In the genomic region with DNA sequence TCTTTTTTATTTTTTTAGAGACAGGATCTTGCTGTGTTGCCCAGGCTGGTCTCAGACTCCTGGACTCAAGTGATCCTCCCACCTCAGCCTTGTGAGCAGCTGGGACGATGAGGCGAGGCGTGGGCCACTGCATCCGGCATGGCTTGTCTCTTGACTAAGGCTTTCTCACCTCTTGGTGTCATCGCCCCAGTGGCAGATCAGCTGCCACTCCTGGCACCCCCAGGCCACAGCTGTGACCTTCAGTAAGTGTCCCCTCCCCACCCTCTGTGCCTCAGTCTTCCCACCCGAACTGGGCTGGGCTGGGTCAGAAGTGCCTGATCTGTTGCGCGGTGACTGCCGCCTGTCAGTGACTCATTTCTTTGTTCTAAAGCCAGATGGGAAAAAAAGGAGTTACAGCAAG, we compare ENCODE assay signal across 23 cellular contexts. TPM values are rescaled to one million over a fixed set of nuclear protein-coding genes. Genes with fewer than 3 reads are reported as not detected.
DNase-seq lines count a peak whose midpoint lies in the region; ATAC-seq and TF ChIP-seq lines count a peak whose summit lies in the region.
"Had no signal": no experiment of that assay in that cellular context is flagged by ENCODE, and none has a peak within 500 bp of the region (broad histone marks: within the 10 kb centered on the region; RNA-seq: fewer than 3 reads in every experiment).

No MANE protein-coding gene starts in this region.

- peak overlapping the region; percentile 8 for H3K4me3 Mint-ChIP-seq in natural killer cell treated with Interleukin-12 subunit alpha and Interleukin-12 subunit beta and Interleukin-15 and Interleukin-18, amount 100 ng/mL, for 72 hours
- no peak overlapping the region for H3K4me3 Mint-ChIP-seq in activated T-helper 2 cell treated with anti-CD3 and anti-CD28 coated beads, Interferon-gamma antibody, Interleukin-2, Interleukin-4, amounts not matched to agents 10 μg/mL and 5 μg/mL and 100 μg/mL, durations not matched to agents 14 hours and 24 hours and 36 hours (ENCODE audit: low read depth)
- H3K4me3 Mint-ChIP-seq: activated naive CD8-positive, alpha-beta T cell had no signal

- peak; percentile 41 for DNase-seq in AG08395 (ENCODE audit: low spot score)
- DNase-seq in dermis blood vessel endothelial cell, result peak; percentile 34
- DNase-seq in natural killer cell treated with Interleukin-12 subunit alpha and Interleukin-12 subunit beta and Interleukin-15 and Interleukin-18, amount 100 ng/mL, for 72 hours (ENCODE audit: low spot score), result peak; percentile 76
- DNase-seq in activated T-helper 2 cell treated with anti-CD3 and anti-CD28 coated beads, Interferon-gamma antibody, Interleukin-2, Interleukin-4, amounts not matched to agents 10 μg/mL and 5 μg/mL and 100 μg/mL, durations not matched to agents 14 hours and 24 hours and 36 hours (ENCODE audit: low spot score), result no peak
- no peak for DNase-seq in H7
- DNase-seq: activated CD4-positive, alpha-beta T cell treated with anti-CD3 and anti-CD28 coated beads, Interleukin-2, amount 50 U/mL, for 4 hours; activated T-cell treated with anti-CD3 and anti-CD28 coated beads, Interleukin-2, amount 50 U/mL, for 48 hours; heart right ventricle; KG1; kidney; naive thymus-derived CD8-positive, alpha-beta T cell; NCI-H1092; NCI-H524; stimulated activated CD4-positive, alpha-beta T cell treated with anti-CD3 and anti-CD28 coated beads, Interleukin-12 subunit alpha, Interleukin-12 subunit beta, amount 100 ng/mL, for 4 hours; T-helper 1 cell; thyroid gland had no signal

- H3K4me3 ChIP-seq in HEK293 (ENCODE audit: low read depth, low read length) (no peak overlapping the region), H7 (ENCODE audit: insufficient read depth, low read depth, low read length) (no peak overlapping the region)
- H3K4me3 ChIP-seq: heart right ventricle, thyroid gland had no signal

- no peaks in the 10 kb centered on the region for H3K36me3 ChIP-seq in HEK293 (ENCODE audit: control insufficient read depth in 2 of 2, insufficient read depth in 1 of 2, low read length in 2 of 2)
- H3K36me3 ChIP-seq in H7 (replicated peaks; ENCODE audit: control insufficient read depth, insufficient read depth, low read length), result no peaks in the 10 kb centered on the region
- H3K36me3 ChIP-seq: thyroid gland had no signal

- TF ChIP-seq CTCF in HEK293 (tag by site-specific recombination; IDR thresholded peaks at IDR 0.05), result no peak

- no peaks in the 10 kb centered on the region for H3K36me3 Mint-ChIP-seq in natural killer cell treated with Interleukin-12 subunit alpha and Interleukin-12 subunit beta and Interleukin-15 and Interleukin-18, amount 100 ng/mL, for 72 hours
- H3K36me3 Mint-ChIP-seq in activated T-helper 2 cell treated with anti-CD3 and anti-CD28 coated beads, Interferon-gamma antibody, Interleukin-2, Interleukin-4, amounts not matched to agents 10 μg/mL and 5 μg/mL and 100 μg/mL, durations not matched to agents 14 hours and 24 hours and 36 hours (ENCODE audit: low read depth), result no peaks in the 10 kb centered on the region
- H3K36me3 Mint-ChIP-seq: activated naive CD8-positive, alpha-beta T cell had no signal

- intact Hi-C loops in activated T-helper 2 cell treated with anti-CD3 and anti-CD28 coated beads, Interferon-gamma antibody, Interleukin-2, Interleukin-4, amounts not matched to agents 10 μg/mL and 5 μg/mL and 100 μg/mL, durations not matched to agents 14 hours and 24 hours and 36 hours (cut with micrococcal nuclease), result no loop called here

- peaks cover 15% of the 10 kb centered on the region for H3K4me1 ChIP-seq in HEK293 (ENCODE audit: control insufficient read depth, insufficient read depth, low read length)

- H3K9me3 Mint-ChIP-seq in natural killer cell treated with Interleukin-12 subunit alpha and Interleukin-12 subunit beta and Interleukin-15 and Interleukin-18, amount 100 ng/mL, for 72 hours, result no peaks in the 10 kb centered on the region
- no peaks in the 10 kb centered on the region for H3K9me3 Mint-ChIP-seq in activated T-helper 2 cell treated with anti-CD3 and anti-CD28 coated beads, Interferon-gamma antibody, Interleukin-2, Interleukin-4, amounts not matched to agents 10 μg/mL and 5 μg/mL and 100 μg/mL, durations not matched to agents 14 hours and 24 hours and 36 hours
- H3K9me3 Mint-ChIP-seq: CD8-positive, alpha-beta memory T cell; naive thymus-derived CD8-positive, alpha-beta T cell had no signal

- POLR2A ChIA-PET in HEK293 (lab: Yijun Ruan, JAX), result interaction anchor here (1.2 to 1.9 kb wide), 3 partner anchors 34 to 46 kb away, joined by 3 to 5 read pairs (median 4); partner anchors contain the start of gene TAB1

- ATAC-seq in natural killer cell treated with Interleukin-12 subunit alpha and Interleukin-12 subunit beta and Interleukin-15 and Interleukin-18, amount 100 ng/mL, for 72 hours, result peak; percentile 70 to 84
- ATAC-seq in GM21381 (IDR thresholded peaks at IDR 0.05; ENCODE audit: unreplicated experiment) (no peak), GM18858 (IDR thresholded peaks at IDR 0.05; ENCODE audit: unreplicated experiment) (no peak)
- ATAC-seq: heart right ventricle; naive thymus-derived CD8-positive, alpha-beta T cell; Right ventricle myocardium inferior had no signal

- no peaks in the 10 kb centered on the region for H3K9me3 ChIP-seq in HEK293 (ENCODE audit: control insufficient read depth, insufficient read depth, low read depth, low read length)
- H3K9me3 ChIP-seq: heart right ventricle, thyroid gland had no signal

- H3K27ac ChIP-seq in HEK293 (ENCODE audit: extremely low read depth, low read depth, low read length), result no peak overlapping the region
- H3K27ac ChIP-seq: heart right ventricle, thyroid gland had no signal

- peaks cover 14 to 18% of the 10 kb centered on the region in 2 donors for H3K4me1 Mint-ChIP-seq in natural killer cell treated with Interleukin-12 subunit alpha and Interleukin-12 subunit beta and Interleukin-15 and Interleukin-18, amount 100 ng/mL, for 72 hours (ENCODE audit: low read depth in 2 of 2)
- peaks cover 2% of the 10 kb centered on the region for H3K4me1 Mint-ChIP-seq in activated T-helper 2 cell treated with anti-CD3 and anti-CD28 coated beads, Interferon-gamma antibody, Interleukin-2, Interleukin-4, amounts not matched to agents 10 μg/mL and 5 μg/mL and 100 μg/mL, durations not matched to agents 14 hours and 24 hours and 36 hours (ENCODE audit: low read depth)

- CTCF ChIA-PET in HEK293 (lab: Yijun Ruan, JAX), result interaction anchor here (3.0 kb wide), 1 partner anchor 10 kb away, joined by 18 read pairs; no protein-coding TSS in a partner anchor

- no peaks in the 10 kb centered on the region for H3K27me3 ChIP-seq in H7 (ENCODE audit: control insufficient read depth, insufficient read depth, low read length)
- H3K27me3 ChIP-seq: thyroid gland had no signal

- H3K27ac Mint-ChIP-seq in natural killer cell treated with Interleukin-12 subunit alpha and Interleukin-12 subunit beta and Interleukin-15 and Interleukin-18, amount 100 ng/mL, for 72 hours, result no peak overlapping the region
- no peak overlapping the region for H3K27ac Mint-ChIP-seq in activated T-helper 2 cell treated with anti-CD3 and anti-CD28 coated beads, Interferon-gamma antibody, Interleukin-2, Interleukin-4, amounts not matched to agents 10 μg/mL and 5 μg/mL and 100 μg/mL, durations not matched to agents 14 hours and 24 hours and 36 hours
- H3K27ac Mint-ChIP-seq: activated naive CD8-positive, alpha-beta T cell; progenitor cell of endocrine pancreas had no signal

- no peaks in the 10 kb centered on the region for H3K27me3 Mint-ChIP-seq in natural killer cell treated with Interleukin-12 subunit alpha and Interleukin-12 subunit beta and Interleukin-15 and Interleukin-18, amount 100 ng/mL, for 72 hours
- H3K27me3 Mint-ChIP-seq in activated T-helper 2 cell treated with anti-CD3 and anti-CD28 coated beads, Interferon-gamma antibody, Interleukin-2, Interleukin-4, amounts not matched to agents 10 μg/mL and 5 μg/mL and 100 μg/mL, durations not matched to agents 14 hours and 24 hours and 36 hours (ENCODE audit: low read depth), result peaks cover 35% of the 10 kb centered on the region
- H3K27me3 Mint-ChIP-seq: activated naive CD8-positive, alpha-beta T cell; progenitor cell of endocrine pancreas had no signal

TF ChIP-seq in HEK293, 187 proteins besides CTCF, POLR2A, EP300 and RAD21:
- TF ChIP-seq ZNF121 (tag by site-specific recombination; IDR thresholded peaks at IDR 0.05), result peak; percentile 67; the same call in 1 of the 2 replicates
- TF ChIP-seq EGR2 (tag by site-specific recombination; IDR thresholded peaks at IDR 0.05; ENCODE audit: low read depth), result no peak
- no peak for TF ChIP-seq ZNF274 (IDR thresholded peaks at IDR 0.05; ENCODE audit: low read length)
- TF ChIP-seq ZNF274 (tag by site-specific recombination; IDR thresholded peaks at IDR 0.05; ENCODE audit: borderline replicate concordance), result no peak
- TF ChIP-seq ZNF747 (tag by site-specific recombination; IDR thresholded peaks at IDR 0.05), result no peak
TF ChIP-seq in HEK293: peak in this region for 1.

RNA-seq across cellular contexts. Expression of gene SYNGR1, which starts 3.6 kb away (rescaled TPM):
- total RNA-seq in dermis blood vessel endothelial cell, result 0.98 and 1.0 TPM in 2 replicates
- total RNA-seq in natural killer cell treated with Interleukin-12 subunit alpha and Interleukin-12 subunit beta and Interleukin-15 and Interleukin-18, amount 100 ng/mL, for 72 hours, result 1 to 10 TPM; 1.1 to 2.0 TPM
- not detected in 2 replicates for total RNA-seq in activated T-helper 2 cell treated with anti-CD3 and anti-CD28 coated beads, Interferon-gamma antibody, Interleukin-2, Interleukin-4, amounts not matched to agents 10 μg/mL and 5 μg/mL and 100 μg/mL, durations not matched to agents 14 hours and 24 hours and 36 hours
- total RNA-seq in H7 (2014; rRNA removed; shearing (Covaris generic)), result 24.4 and 37.9 TPM in 2 replicates

RNA-seq across cellular contexts. Expression of gene RPL3, which starts 33.9 kb away (rescaled TPM):
- 2,901 and 3,143 TPM in 2 replicates for total RNA-seq in dermis blood vessel endothelial cell
- total RNA-seq in natural killer cell treated with Interleukin-12 subunit alpha and Interleukin-12 subunit beta and Interleukin-15 and Interleukin-18, amount 100 ng/mL, for 72 hours, result 1,000 to 10,000 TPM; 1,242 to 2,090 TPM
- total RNA-seq in activated T-helper 2 cell treated with anti-CD3 and anti-CD28 coated beads, Interferon-gamma antibody, Interleukin-2, Interleukin-4, amounts not matched to agents 10 μg/mL and 5 μg/mL and 100 μg/mL, durations not matched to agents 14 hours and 24 hours and 36 hours, result 2,214 and 2,255 TPM in 2 replicates
- total RNA-seq in H7 (2014; rRNA removed; shearing (Covaris generic)), result 3,029 and 3,176 TPM in 2 replicates

RNA-seq across cellular contexts. Expression of gene TAB1, which starts 46.2 kb away (rescaled TPM):
- 12.4 and 21.5 TPM in 2 replicates for total RNA-seq in dermis blood vessel endothelial cell
- total RNA-seq in natural killer cell treated with Interleukin-12 subunit alpha and Interleukin-12 subunit beta and Interleukin-15 and Interleukin-18, amount 100 ng/mL, for 72 hours, result 10 to 100 TPM; 20.8 to 38.9 TPM
- total RNA-seq in activated T-helper 2 cell treated with anti-CD3 and anti-CD28 coated beads, Interferon-gamma antibody, Interleukin-2, Interleukin-4, amounts not matched to agents 10 μg/mL and 5 μg/mL and 100 μg/mL, durations not matched to agents 14 hours and 24 hours and 36 hours, result 25.4 and 25.8 TPM in 2 replicates
- total RNA-seq in H7 (2014; rRNA removed; shearing (Covaris generic)), result 27.1 and 33.4 TPM in 2 replicates

Comparison
In these comparisons a context has a peak if more than half of its experiments do, and no peak if none do; other contexts are left out.
1. DNase-seq: peak in AG08395 (single experiment), dermis blood vessel endothelial cell (single experiment) and natural killer cell treated with Interleukin-12 subunit alpha and Interleukin-12 subunit beta and Interleukin-15 and Interleukin-18, amount 100 ng/mL, for 72 hours (single experiment); none in activated T-helper 2 cell treated with anti-CD3 and anti-CD28 coated beads, Interferon-gamma antibody, Interleukin-2, Interleukin-4, amounts not matched to agents 10 μg/mL and 5 μg/mL and 100 μg/mL, durations not matched to agents 14 hours and 24 hours and 36 hours (single experiment) and H7 (single experiment).
2. ATAC-seq: peak in natural killer cell treated with Interleukin-12 subunit alpha and Interleukin-12 subunit beta and Interleukin-15 and Interleukin-18, amount 100 ng/mL, for 72 hours (2 of 2); none in GM21381 (single experiment) and GM18858 (single experiment).